Comparison of ENCODE assay signal across 1 cellular context in genomic region chr3:139838269-139838957, GRCh38.
TF ChIP-seq lines count a peak whose summit lies in the region.

No MANE protein-coding gene starts in this region.

TF ChIP-seq in H1, 55 proteins besides CTCF, POLR2A, EP300 and RAD21:
- no peak for TF ChIP-seq SIRT6 (IDR thresholded peaks at IDR 0.05; ENCODE audit: low read length)
- TF ChIP-seq TAF7 (optimal IDR thresholded peaks at IDR 0.05; ENCODE audit: borderline replicate concordance, low read depth, low read length), result no peak
- peak; percentile 69 for TF ChIP-seq NANOG (IDR thresholded peaks at IDR 0.05; ENCODE audit: insufficient read depth, low read depth, low read length, poor library complexity, severe bottlenecking)
- no peak for TF ChIP-seq POU5F1 (IDR thresholded peaks at IDR 0.05; ENCODE audit: low read depth, low read length)
